Comparison of ENCODE assay signal across 7 cellular contexts in the genomic region with DNA sequence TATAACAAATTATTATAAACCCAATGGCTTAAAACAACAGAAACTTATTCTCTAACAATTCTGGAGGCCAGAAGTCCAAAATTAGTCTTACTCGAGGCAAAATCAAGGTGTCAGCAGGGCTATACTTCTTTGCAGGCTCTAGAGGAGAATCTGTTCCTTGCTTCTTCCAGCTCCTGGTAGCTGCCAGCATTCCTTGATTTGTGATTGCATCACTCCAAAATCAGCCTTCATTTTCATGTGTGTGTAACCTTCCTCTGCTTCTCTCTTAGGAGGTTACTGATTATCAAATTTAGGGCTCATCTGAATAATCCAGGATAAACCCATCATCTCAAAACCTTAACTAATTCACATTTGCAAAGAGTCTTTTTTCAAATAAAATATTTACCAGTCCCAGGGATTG. TPM values are rescaled to one million over a fixed set of nuclear protein-coding genes. Genes with fewer than 3 reads are reported as not detected.
"Had no signal": no experiment of that assay in that cellular context is flagged by ENCODE, and none has a peak within 500 bp of the region (broad histone marks: within the 10 kb centered on the region; RNA-seq: fewer than 3 reads in every experiment).

No MANE protein-coding gene starts in this region.

- H3K27ac ChIP-seq: HL-60, KMS-11 had no signal

- H3K9ac ChIP-seq: KMS-11 had no signal

- ATAC-seq: K562 had no signal

- FAIRE-seq: HTR-8/SVneo, K562 had no signal

- DNase-seq: KBM-7, KG1 had no signal

- H3K4me3 ChIP-seq: K562 had no signal

- H3K4me2 ChIP-seq: KMS-11 had no signal

RNA-seq across cellular contexts. Expression of a gene that starts 23.6 kb away (rescaled TPM):
- total RNA-seq: K562 had no signal
- polyA plus RNA-seq: IgD-negative memory B cell, K562 had no signal
